In genomic region chr2:134491022-134491421, GRCh38 we compare ENCODE assay signal across 19 cellular contexts.
"Had no signal": no experiment of that assay in that cellular context is flagged by ENCODE, and none has a peak within 500 bp of the region (broad histone marks: within the 10 kb centered on the region; RNA-seq: fewer than 3 reads in every experiment).

No MANE protein-coding gene starts in this region.

- H3K36me3 ChIP-seq: adrenal gland, breast epithelium had no signal

- ATAC-seq: activated CD4-positive, CD25-positive, alpha-beta regulatory T cell treated with anti-CD3 and anti-CD28 coated beads, Interleukin-2, amount 50 U/mL, for 24 hours; activated CD8-positive, alpha-beta T cell treated with anti-CD3 and anti-CD28 coated beads for 36 hours; activated T-cell treated with anti-CD3 and anti-CD28 coated beads, Interleukin-2, amount 50 U/mL, for 72 hours had no signal

- H3K4me3 Mint-ChIP-seq: activated CD8-positive, alpha-beta T cell treated with anti-CD3 and anti-CD28 coated beads for 36 hours; activated naive CD4-positive, alpha-beta T cell treated with anti-CD3 and anti-CD28 coated beads, Interleukin-2, amount 10 ng/mL, durations not matched to agents 7 days and 5 days; activated naive CD8-positive, alpha-beta T cell treated with anti-CD3 and anti-CD28 coated beads for 36 hours; activated T-cell treated with anti-CD3 and anti-CD28 coated beads, Interleukin-2, amount 50 U/mL, for 72 hours; T-helper 2 cell treated with Interferon-gamma antibody and Interleukin-4, amounts not matched to agents 5 μg/mL and 100 μg/mL, for 36 hours had no signal

- H3K4me1 ChIP-seq: adrenal gland, breast epithelium had no signal

- H3K27ac ChIP-seq: adrenal gland, breast epithelium, PC-9, SK-N-MC had no signal

- H3K27me3 ChIP-seq: adrenal gland, breast epithelium had no signal

- DNase-seq: activated CD4-positive, alpha-beta T cell treated with anti-CD3 and anti-CD28 coated beads for 4 hours; activated CD8-positive, alpha-beta memory T cell treated with anti-CD3 and anti-CD28 coated beads, Interleukin-2, amount 50 U/mL, for 4 hours; activated CD8-positive, alpha-beta T cell treated with anti-CD3 and anti-CD28 coated beads for 36 hours; activated gamma-delta T cell treated with Interleukin-2 at 50 U/mL for 16 hours; activated naive CD4-positive, alpha-beta T cell treated with anti-CD3 and anti-CD28 coated beads, Interleukin-2, amount 10 ng/mL, durations not matched to agents 7 days and 5 days; activated naive CD8-positive, alpha-beta T cell treated with anti-CD3 and anti-CD28 coated beads for 36 hours; activated T-cell treated with anti-CD3 and anti-CD28 coated beads, Interleukin-2, amount 50 U/mL, for 72 hours; IMR-90; Kasumi-1; KBM-7; NCI-H226; T-helper 1 cell had no signal

- H3K9me3 Mint-ChIP-seq: activated CD8-positive, alpha-beta T cell treated with anti-CD3 and anti-CD28 coated beads for 36 hours; activated naive CD4-positive, alpha-beta T cell treated with anti-CD3 and anti-CD28 coated beads, Interleukin-2, amount 10 ng/mL, durations not matched to agents 7 days and 5 days; activated naive CD8-positive, alpha-beta T cell treated with anti-CD3 and anti-CD28 coated beads for 36 hours; activated T-cell treated with anti-CD3 and anti-CD28 coated beads, Interleukin-2, amount 50 U/mL, for 72 hours; activated T-helper 2 cell treated with anti-CD3 and anti-CD28 coated beads, Interferon-gamma antibody, Interleukin-2, Interleukin-4, amounts not matched to agents 10 μg/mL and 5 μg/mL and 100 μg/mL, durations not matched to agents 14 hours and 24 hours and 36 hours; T-helper 2 cell treated with Interferon-gamma antibody and Interleukin-4, amounts not matched to agents 5 μg/mL and 100 μg/mL, for 36 hours had no signal

- H3K4me1 Mint-ChIP-seq: activated naive CD4-positive, alpha-beta T cell treated with anti-CD3 and anti-CD28 coated beads, Interleukin-2, amount 10 ng/mL, durations not matched to agents 7 days and 5 days; activated naive CD8-positive, alpha-beta T cell treated with anti-CD3 and anti-CD28 coated beads for 36 hours had no signal

- H3K27ac Mint-ChIP-seq: activated CD8-positive, alpha-beta T cell treated with anti-CD3 and anti-CD28 coated beads for 36 hours; activated naive CD4-positive, alpha-beta T cell treated with anti-CD3 and anti-CD28 coated beads, Interleukin-2, amount 10 ng/mL, durations not matched to agents 7 days and 5 days; activated naive CD8-positive, alpha-beta T cell treated with anti-CD3 and anti-CD28 coated beads for 36 hours; activated T-cell treated with anti-CD3 and anti-CD28 coated beads, Interleukin-2, amount 50 U/mL, for 72 hours; activated T-helper 2 cell treated with anti-CD3 and anti-CD28 coated beads, Interferon-gamma antibody, Interleukin-2, Interleukin-4, amounts not matched to agents 10 μg/mL and 5 μg/mL and 100 μg/mL, durations not matched to agents 14 hours and 24 hours and 36 hours; T-helper 2 cell treated with Interferon-gamma antibody and Interleukin-4, amounts not matched to agents 5 μg/mL and 100 μg/mL, for 36 hours had no signal

- H3K36me3 Mint-ChIP-seq: activated naive CD4-positive, alpha-beta T cell treated with anti-CD3 and anti-CD28 coated beads, Interleukin-2, amount 10 ng/mL, durations not matched to agents 7 days and 5 days; activated naive CD8-positive, alpha-beta T cell treated with anti-CD3 and anti-CD28 coated beads for 36 hours had no signal

- H3K9me3 ChIP-seq: adrenal gland, breast epithelium had no signal

- H3K4me3 ChIP-seq: adrenal gland, breast epithelium, PC-9, SK-N-MC had no signal
